In the genomic region with DNA sequence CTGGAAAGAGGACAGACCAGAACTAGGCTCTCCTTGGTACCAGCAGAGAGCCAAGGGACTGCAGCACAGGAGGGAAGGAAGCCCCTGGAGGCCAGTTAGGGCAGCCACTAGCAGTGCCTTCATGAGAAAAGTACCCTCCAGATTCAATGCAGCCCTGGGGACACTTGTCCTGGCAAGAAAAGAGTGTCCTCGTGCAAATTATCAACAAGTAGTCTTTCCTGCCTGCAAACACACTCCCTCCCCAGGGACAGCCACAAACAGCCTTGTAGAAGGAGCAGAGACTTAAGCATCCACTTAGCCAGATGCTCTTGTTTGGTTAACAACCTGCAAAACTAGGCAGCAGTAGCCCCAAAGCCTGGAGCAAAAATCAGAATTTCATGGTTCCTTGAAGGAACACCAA, we compare ENCODE assay signal across 1 cellular context.
TF ChIP-seq lines count a peak whose summit lies in the region.

No MANE protein-coding gene starts in this region.

TF ChIP-seq in GM23338, 12 proteins besides CTCF, POLR2A, EP300 and RAD21 (continued from another document):
- TF ChIP-seq ZNF462 (CRISPR knock-in tag; IDR thresholded peaks at IDR 0.05): no peak
- no peak for TF ChIP-seq CREB1 (CRISPR knock-in tag; IDR thresholded peaks at IDR 0.05; ENCODE audit: low read depth)
- no peak for TF ChIP-seq JUNB (IDR thresholded peaks at IDR 0.05; ENCODE audit: unreplicated experiment)
- TF ChIP-seq ZNF114 (CRISPR knock-in tag; IDR thresholded peaks at IDR 0.05): no peak
- no peak for TF ChIP-seq NANOG (IDR thresholded peaks at IDR 0.05; ENCODE audit: borderline replicate concordance)
- no peak for TF ChIP-seq EZH2 (IDR thresholded peaks at IDR 0.05; ENCODE audit: low read depth, unreplicated experiment)
- TF ChIP-seq REST (IDR thresholded peaks at IDR 0.05; ENCODE audit: unreplicated experiment): no peak
- TF ChIP-seq POLR2AphosphoS5 (IDR thresholded peaks at IDR 0.05; ENCODE audit: low read depth): no peak
- TF ChIP-seq EZH2phosphoT487 (IDR thresholded peaks at IDR 0.05; ENCODE audit: unreplicated experiment): no peak
